ENCODE assay signal across 8 cellular contexts in the genomic region with DNA sequence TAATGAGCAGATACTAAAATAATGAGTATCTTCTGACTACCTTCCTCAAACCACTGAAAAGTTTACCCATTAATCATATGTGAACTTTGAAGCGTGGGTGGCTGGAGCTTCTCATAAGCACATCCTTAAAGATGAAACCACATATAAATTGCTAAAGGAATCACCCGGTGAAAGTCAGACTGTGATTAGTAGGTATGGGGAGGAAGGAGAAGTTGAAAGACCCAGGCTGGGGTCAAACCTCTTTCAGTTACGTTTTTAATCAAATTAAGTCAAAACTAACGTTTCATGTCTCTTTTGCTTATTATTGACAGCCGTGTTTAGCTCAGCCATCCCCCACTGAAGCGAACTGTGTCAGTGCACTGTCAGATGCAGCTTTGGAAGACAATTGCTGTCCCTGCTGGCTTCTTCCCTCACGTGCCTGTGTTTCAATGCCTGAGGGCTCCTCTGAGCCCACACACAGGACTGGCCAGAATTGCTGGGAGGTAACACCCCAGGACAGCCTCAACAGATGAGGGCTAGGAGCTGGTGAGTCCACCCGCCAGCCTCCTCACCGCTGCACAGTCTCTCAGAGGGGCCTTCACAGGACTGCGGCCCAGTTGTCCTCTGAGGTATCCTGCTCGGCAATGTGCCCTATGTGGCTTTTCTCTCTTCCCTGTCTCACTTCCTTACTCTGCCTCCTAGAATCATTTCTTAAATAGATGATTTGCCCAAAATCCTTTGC. TPM values are rescaled to one million over a fixed set of nuclear protein-coding genes. Genes with fewer than 3 reads are reported as not detected.
DNase-seq lines count a peak whose midpoint lies in the region; ATAC-seq lines count a peak whose summit lies in the region.

No MANE protein-coding gene starts in this region.

- peaks cover 28% of the 10 kb centered on the region for H3K4me1 Mint-ChIP-seq in dendritic cell treated with granulocyte-macrophage colony-stimulating factor and Interleukin-4, amounts not matched to agents 40 ng/mL and 50 ng/mL, for 4 days (ENCODE audit: low read depth)

- peaks cover 7% of the 10 kb centered on the region for H3K27me3 Mint-ChIP-seq in dendritic cell treated with granulocyte-macrophage colony-stimulating factor and Interleukin-4, amounts not matched to agents 40 ng/mL and 50 ng/mL, for 4 days

- H3K27ac Mint-ChIP-seq in dendritic cell treated with granulocyte-macrophage colony-stimulating factor and Interleukin-4, amounts not matched to agents 40 ng/mL and 50 ng/mL, for 4 days, result peak overlapping the region; percentile 65

- no peaks in the 10 kb centered on the region for H3K9me3 Mint-ChIP-seq in dendritic cell treated with granulocyte-macrophage colony-stimulating factor and Interleukin-4, amounts not matched to agents 40 ng/mL and 50 ng/mL, for 4 days

- intact Hi-C loops in dendritic cell treated with granulocyte-macrophage colony-stimulating factor and Interleukin-4, amounts not matched to agents 40 ng/mL and 50 ng/mL, for 4 days (cut with micrococcal nuclease), result no loop called here
- intact Hi-C loops in posterior cingulate gyrus (cut with DNase I), result no loop called here

- H3K4me3 Mint-ChIP-seq in dendritic cell treated with granulocyte-macrophage colony-stimulating factor and Interleukin-4, amounts not matched to agents 40 ng/mL and 50 ng/mL, for 4 days, result peak overlapping the region; percentile 10

- ATAC-seq in HG03060 (IDR thresholded peaks at IDR 0.05; ENCODE audit: low read depth, unreplicated experiment), result peak; percentile 71

- H3K36me3 Mint-ChIP-seq in dendritic cell treated with granulocyte-macrophage colony-stimulating factor and Interleukin-4, amounts not matched to agents 40 ng/mL and 50 ng/mL, for 4 days (ENCODE audit: low read depth), result no peaks in the 10 kb centered on the region

- DNase-seq in stimulated activated naive CD4-positive, alpha-beta T cell treated with Interleukin-2 at 50 U/mL for 16 hours (lab: John Stamatoyannopoulos, UW), result peak; percentile 71
- no peak for DNase-seq in stimulated activated naive CD4-positive, alpha-beta T cell (lab: John Stamatoyannopoulos, UW)
- DNase-seq in SK-N-DZ (ENCODE audit: low spot score) (peak; percentile 89), posterior cingulate gyrus (no peak), NCI-H2107 treated with DMSO at 0.1 percent for 48 hours (lab: John Stamatoyannopoulos, UW; ENCODE audit: unreplicated experiment) (no peak)
- peak; percentile 38 for DNase-seq in stimulated activated CD4-positive, alpha-beta T cell treated with anti-CD3 and anti-CD28 coated beads, Interleukin-2, amount 100 ng/mL, for 4 hours (ENCODE audit: low read depth)

RNA-seq across cellular contexts. Expression of a gene that starts 29.3 kb away (rescaled TPM):
- 82.0 and 87.3 TPM in 2 replicates for polyA plus RNA-seq in SK-N-DZ (2014; cell fraction: cytosol; rRNA removed)
- polyA plus RNA-seq in SK-N-DZ (2014; cell fraction: nucleus; rRNA removed), result 54.8 and 69.2 TPM in 2 replicates

Comparison
In these comparisons a context has a peak if more than half of its experiments do, and no peak if none do; other contexts are left out.
1. DNase-seq: peak in stimulated activated naive CD4-positive, alpha-beta T cell treated with Interleukin-2 at 50 U/mL for 16 hours (single experiment), SK-N-DZ (single experiment) and stimulated activated CD4-positive, alpha-beta T cell treated with anti-CD3 and anti-CD28 coated beads, Interleukin-2, amount 100 ng/mL, for 4 hours (single experiment); none in stimulated activated naive CD4-positive, alpha-beta T cell (0 of 6), posterior cingulate gyrus (0 of 10) and NCI-H2107 treated with DMSO at 0.1 percent for 48 hours (single experiment).